ENCODE assay signal across 1 cellular context in genomic region chr7:43248553-43248952, GRCh38.
TF ChIP-seq lines count a peak whose summit lies in the region.

No MANE protein-coding gene starts in this region.

TF ChIP-seq in HepG2, 621 proteins besides CTCF, POLR2A, EP300 and RAD21 (continued from another document):
- no peak for TF ChIP-seq ZBTB40 (IDR thresholded peaks at IDR 0.05)
- TF ChIP-seq ZBTB40 (CRISPR knock-in tag; IDR thresholded peaks at IDR 0.05), result no peak
TF ChIP-seq in HepG2: peak in this region for 0.
